8 cellular contexts compared by ENCODE assay signal in genomic region chr9:123269316-123269715, GRCh38. TPM values are rescaled to one million over a fixed set of nuclear protein-coding genes. Genes with fewer than 3 reads are reported as not detected.
A peak's percentile ranks its signal among the peaks of the same experiment; 100 is the strongest.
DNase-seq lines count a peak whose midpoint lies in the region; ATAC-seq and TF ChIP-seq lines count a peak whose summit lies in the region.

No MANE protein-coding gene starts in this region.

- H3K27ac ChIP-seq in left lung (peak overlapping the region in 1 of 2 donors; percentile 63), tibial artery (no peak overlapping the region)

- DNase-seq in activated gamma-delta T cell treated with Interleukin-2 at 50 U/mL for 16 hours (peak; percentile 6), activated gamma-delta T cell (lab: John Stamatoyannopoulos, UW) (no peak), left lung (no peak), tibial artery (no peak), GDM1 (lab: John Stamatoyannopoulos, UW) (no peak)
- no peak for DNase-seq in activated T-helper 2 cell treated with anti-CD3 and anti-CD28 coated beads, Interferon-gamma antibody, Interleukin-2, Interleukin-4, amounts not matched to agents 10 μg/mL and 5 μg/mL and 100 μg/mL, durations not matched to agents 14 hours and 24 hours and 36 hours (ENCODE audit: low spot score)
- no peak for DNase-seq in activated effector memory CD4-positive, alpha-beta T cell treated with Interleukin-2 at 50 U/mL for 16 hours

- no peak overlapping the region for H3K27ac Mint-ChIP-seq in activated T-helper 2 cell treated with anti-CD3 and anti-CD28 coated beads, Interferon-gamma antibody, Interleukin-2, Interleukin-4, amounts not matched to agents 10 μg/mL and 5 μg/mL and 100 μg/mL, durations not matched to agents 14 hours and 24 hours and 36 hours

- intact Hi-C loops in activated T-helper 2 cell treated with anti-CD3 and anti-CD28 coated beads, Interferon-gamma antibody, Interleukin-2, Interleukin-4, amounts not matched to agents 10 μg/mL and 5 μg/mL and 100 μg/mL, durations not matched to agents 14 hours and 24 hours and 36 hours (cut with micrococcal nuclease), result loop anchor here (5.0 kb wide), 3 partner anchors 42 to 442 kb away; partner anchors contain the start of genes PDCL and ZBTB6
- intact Hi-C loops in left lung (cut with DNase I) (no loop called here), tibial artery (cut with DNase I; ENCODE audit: low total_unique reads) (no loop called here)

- H3K4me1 ChIP-seq in left lung, result peaks cover 0 to 16% of the 10 kb centered on the region in 2 donors
- peaks cover 0 to 21% (median 12%) of the 10 kb centered on the region in 4 donors for H3K4me1 ChIP-seq in tibial artery

- H3K4me1 Mint-ChIP-seq in activated T-helper 2 cell treated with anti-CD3 and anti-CD28 coated beads, Interferon-gamma antibody, Interleukin-2, Interleukin-4, amounts not matched to agents 10 μg/mL and 5 μg/mL and 100 μg/mL, durations not matched to agents 14 hours and 24 hours and 36 hours (ENCODE audit: low read depth), result peaks cover 22% of the 10 kb centered on the region

- H3K36me3 Mint-ChIP-seq in activated T-helper 2 cell treated with anti-CD3 and anti-CD28 coated beads, Interferon-gamma antibody, Interleukin-2, Interleukin-4, amounts not matched to agents 10 μg/mL and 5 μg/mL and 100 μg/mL, durations not matched to agents 14 hours and 24 hours and 36 hours (ENCODE audit: low read depth), result no peaks in the 10 kb centered on the region

- no peaks in the 10 kb centered on the region for H3K9me3 Mint-ChIP-seq in activated T-helper 2 cell treated with anti-CD3 and anti-CD28 coated beads, Interferon-gamma antibody, Interleukin-2, Interleukin-4, amounts not matched to agents 10 μg/mL and 5 μg/mL and 100 μg/mL, durations not matched to agents 14 hours and 24 hours and 36 hours

- ATAC-seq in left lung, result no peak
- ATAC-seq in HG02884 (IDR thresholded peaks at IDR 0.05; ENCODE audit: unreplicated experiment), result no peak

- H3K4me3 Mint-ChIP-seq in activated T-helper 2 cell treated with anti-CD3 and anti-CD28 coated beads, Interferon-gamma antibody, Interleukin-2, Interleukin-4, amounts not matched to agents 10 μg/mL and 5 μg/mL and 100 μg/mL, durations not matched to agents 14 hours and 24 hours and 36 hours (ENCODE audit: low read depth), result peak overlapping the region; percentile 58

- H3K36me3 ChIP-seq in left lung (no peaks in the 10 kb centered on the region), tibial artery (no peaks in the 10 kb centered on the region)

- H3K27me3 ChIP-seq in left lung (no peaks in the 10 kb centered on the region), tibial artery (no peaks in the 10 kb centered on the region)

- H3K27me3 Mint-ChIP-seq in activated T-helper 2 cell treated with anti-CD3 and anti-CD28 coated beads, Interferon-gamma antibody, Interleukin-2, Interleukin-4, amounts not matched to agents 10 μg/mL and 5 μg/mL and 100 μg/mL, durations not matched to agents 14 hours and 24 hours and 36 hours (ENCODE audit: low read depth), result peaks cover 21% of the 10 kb centered on the region

- H3K4me3 ChIP-seq in left lung (peak overlapping the region; percentile 67 to 85), tibial artery (peak overlapping the region; percentile 94 to 98)

- TF ChIP-seq CTCF in left lung (IDR thresholded peaks at IDR 0.05) (no peak), tibial artery (IDR thresholded peaks at IDR 0.05) (no peak)

- H3K9me3 ChIP-seq in left lung (no peaks in the 10 kb centered on the region), tibial artery (no peaks in the 10 kb centered on the region)

RNA-seq across cellular contexts. Expression of gene STRBP, which starts 0.9 kb away (rescaled TPM):
- 19.9 and 20.6 TPM in 2 replicates for total RNA-seq in activated T-helper 2 cell treated with anti-CD3 and anti-CD28 coated beads, Interferon-gamma antibody, Interleukin-2, Interleukin-4, amounts not matched to agents 10 μg/mL and 5 μg/mL and 100 μg/mL, durations not matched to agents 14 hours and 24 hours and 36 hours
- 10 to 100 TPM; 16.5 to 19.5 TPM for total RNA-seq in left lung
